In genomic region chr3:169354774-169355501, GRCh38 we compare ENCODE assay signal across 1 cellular context.
TF ChIP-seq lines count a peak whose summit lies in the region.

No MANE protein-coding gene starts in this region.

TF ChIP-seq in GM23338, 12 proteins besides CTCF, POLR2A, EP300 and RAD21 (continued from another document):
- TF ChIP-seq, protein P1, sequence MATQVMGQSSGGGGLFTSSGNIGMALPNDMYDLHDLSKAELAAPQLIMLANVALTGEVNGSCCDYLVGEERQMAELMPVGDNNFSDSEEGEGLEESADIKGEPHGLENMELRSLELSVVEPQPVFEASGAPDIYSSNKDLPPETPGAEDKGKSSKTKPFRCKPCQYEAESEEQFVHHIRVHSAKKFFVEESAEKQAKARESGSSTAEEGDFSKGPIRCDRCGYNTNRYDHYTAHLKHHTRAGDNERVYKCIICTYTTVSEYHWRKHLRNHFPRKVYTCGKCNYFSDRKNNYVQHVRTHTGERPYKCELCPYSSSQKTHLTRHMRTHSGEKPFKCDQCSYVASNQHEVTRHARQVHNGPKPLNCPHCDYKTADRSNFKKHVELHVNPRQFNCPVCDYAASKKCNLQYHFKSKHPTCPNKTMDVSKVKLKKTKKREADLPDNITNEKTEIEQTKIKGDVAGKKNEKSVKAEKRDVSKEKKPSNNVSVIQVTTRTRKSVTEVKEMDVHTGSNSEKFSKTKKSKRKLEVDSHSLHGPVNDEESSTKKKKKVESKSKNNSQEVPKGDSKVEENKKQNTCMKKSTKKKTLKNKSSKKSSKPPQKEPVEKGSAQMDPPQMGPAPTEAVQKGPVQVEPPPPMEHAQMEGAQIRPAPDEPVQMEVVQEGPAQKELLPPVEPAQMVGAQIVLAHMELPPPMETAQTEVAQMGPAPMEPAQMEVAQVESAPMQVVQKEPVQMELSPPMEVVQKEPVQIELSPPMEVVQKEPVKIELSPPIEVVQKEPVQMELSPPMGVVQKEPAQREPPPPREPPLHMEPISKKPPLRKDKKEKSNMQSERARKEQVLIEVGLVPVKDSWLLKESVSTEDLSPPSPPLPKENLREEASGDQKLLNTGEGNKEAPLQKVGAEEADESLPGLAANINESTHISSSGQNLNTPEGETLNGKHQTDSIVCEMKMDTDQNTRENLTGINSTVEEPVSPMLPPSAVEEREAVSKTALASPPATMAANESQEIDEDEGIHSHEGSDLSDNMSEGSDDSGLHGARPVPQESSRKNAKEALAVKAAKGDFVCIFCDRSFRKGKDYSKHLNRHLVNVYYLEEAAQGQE (IDR thresholded peaks at IDR 0.05; ENCODE audit: unreplicated experiment): no peak
- no peak for TF ChIP-seq POLR2AphosphoS5 (IDR thresholded peaks at IDR 0.05; ENCODE audit: low read depth)
